Comparison of ENCODE assay signal across 9 cellular contexts in genomic region chr17:83053021-83053778, GRCh38. TPM values are rescaled to one million over a fixed set of nuclear protein-coding genes. Genes with fewer than 3 reads are reported as not detected.
DNase-seq lines count a peak whose midpoint lies in the region; ATAC-seq, FAIRE-seq and TF ChIP-seq lines count a peak whose summit lies in the region.
"Had no signal": no experiment of that assay in that cellular context is flagged by ENCODE, and none has a peak within 500 bp of the region (broad histone marks: within the 10 kb centered on the region; RNA-seq: fewer than 3 reads in every experiment).

No MANE protein-coding gene starts in this region.

- intact Hi-C loops in prostate gland (cut with DNase I) = no loop called here

- H3K36me3 ChIP-seq in SK-N-MC (ENCODE audit: insufficient read depth, low read length) = no peaks in the 10 kb centered on the region
- no peaks in the 10 kb centered on the region for H3K36me3 ChIP-seq in fibroblast of lung (ENCODE audit: control insufficient read depth, insufficient read depth, low read length)
- H3K36me3 ChIP-seq in prostate gland = no peaks in the 10 kb centered on the region

- H3K4me1 ChIP-seq in fibroblast of lung (ENCODE audit: control insufficient read depth, extremely low read depth, insufficient read depth, low read length) (peaks cover 25% of the 10 kb centered on the region), prostate gland (replicated peaks) (peaks cover 8% of the 10 kb centered on the region)

- no peaks in the 10 kb centered on the region for H3K27me3 ChIP-seq in fibroblast of lung (ENCODE audit: control insufficient read depth, insufficient read depth, low read length)
- H3K27me3 ChIP-seq in prostate gland (replicated peaks; ENCODE audit: insufficient read depth) = no peaks in the 10 kb centered on the region

- H3K4me3 ChIP-seq in SK-N-MC (no peak overlapping the region), fibroblast of lung (replicated peaks in 1 of 4; ENCODE audit: control extremely low read depth in 1 of 4, insufficient read depth in 1 of 4, low read depth in 3 of 4, low read length in 4 of 4) (no peak overlapping the region), prostate gland (no peak overlapping the region)

- 69% methylated on average over 16 of the region's 16 CpGs for WGBS in prostate gland

- DNase-seq in SK-N-MC (ENCODE audit: low read depth, low spot score) (no peak), fibroblast of lung (ENCODE audit: low read depth in 2 of 2) (peak; percentile 27 to 48), prostate gland (ENCODE audit: low spot score) (no peak), RCC 7860 (ENCODE audit: low spot score) (no peak), HTR-8/SVneo (ENCODE audit: insufficient read length, low spot score) (no peak)
- DNase-seq in stimulated activated naive CD4-positive, alpha-beta T cell treated with Interleukin-2 at 50 U/mL for 16 hours (lab: John Stamatoyannopoulos, UW) = no peak

- H3K9me3 ChIP-seq in SK-N-MC (ENCODE audit: low read depth, low read length) (no peaks in the 10 kb centered on the region), fibroblast of lung (ENCODE audit: control insufficient read depth, insufficient read depth, low read depth, low read length) (no peaks in the 10 kb centered on the region), prostate gland (no peaks in the 10 kb centered on the region)

- no peak for TF ChIP-seq CTCF in C4-2B (conservative IDR thresholded peaks at IDR 0.05)
- no peak for TF ChIP-seq CTCF in fibroblast of lung (conservative IDR thresholded peaks at IDR 0.05 in 1 of 2, IDR thresholded peaks at IDR 0.05 in 1 of 2; ENCODE audit: low read depth in 1 of 2, low read length in 2 of 2)
- no peak for TF ChIP-seq CTCF in prostate gland (IDR thresholded peaks at IDR 0.05)

- H3K79me2 ChIP-seq in fibroblast of lung (ENCODE audit: control insufficient read depth, insufficient read depth, low read length) = no peaks in the 10 kb centered on the region

- peak overlapping the region; percentile 74 for H3K27ac ChIP-seq in C4-2B
- H3K27ac ChIP-seq in SK-N-MC = peak overlapping the region; percentile 32; the same call in 1 of the 2 replicates
- no peak overlapping the region for H3K27ac ChIP-seq in fibroblast of lung (ENCODE audit: insufficient read depth, low read length)
- peak overlapping the region; percentile 26 to 53 for H3K27ac ChIP-seq in prostate gland

- no peak overlapping the region for H2AFZ ChIP-seq in fibroblast of lung (ENCODE audit: low read length)

- no peaks in the 10 kb centered on the region for H4K20me1 ChIP-seq in fibroblast of lung (ENCODE audit: control insufficient read depth, extremely low read depth, insufficient read depth, low read length)

- no peak overlapping the region for H3K4me2 ChIP-seq in fibroblast of lung (ENCODE audit: extremely low read depth, insufficient read depth, low read length)

- no peak overlapping the region for H3K9ac ChIP-seq in SK-N-MC (ENCODE audit: insufficient read length)
- no peak overlapping the region for H3K9ac ChIP-seq in fibroblast of lung (ENCODE audit: insufficient read depth, low read length)

- ATAC-seq in HG02588 (IDR thresholded peaks at IDR 0.05; ENCODE audit: unreplicated experiment) = no peak

- FAIRE-seq in RCC 7860 (lab: Jason Lieb, UNC) (no peak), HTR-8/SVneo (lab: Jason Lieb, UNC) (no peak)
- FAIRE-seq: G401.6 had no signal

- no peak for TF ChIP-seq POLR2A in prostate gland (IDR thresholded peaks at IDR 0.05)

RNA-seq across cellular contexts. Expression of gene METRNL, which starts 26.2 kb away (rescaled TPM):
- 114 and 120 TPM in 2 replicates for total RNA-seq in fibroblast of lung
- 27.0 TPM in 2 replicates for polyA plus RNA-seq in fibroblast of lung
- polyA plus RNA-seq in fibroblast of lung (2012) = 64.9 and 78.1 TPM in 2 replicates
- 23.0 and 29.3 TPM in 2 replicates for polyA minus RNA-seq in fibroblast of lung (ENCODE audit: low replicate concordance)
- total RNA-seq in prostate gland = 10 to 100 TPM; 22.4 to 59.4 TPM

Comparison
In these comparisons a context has a peak if more than half of its experiments do, and no peak if none do; other contexts are left out.
1. DNase-seq: peak in fibroblast of lung (2 of 2); none in SK-N-MC (single experiment), prostate gland (single experiment), stimulated activated naive CD4-positive, alpha-beta T cell treated with Interleukin-2 at 50 U/mL for 16 hours (single experiment), RCC 7860 (single experiment) and HTR-8/SVneo (single experiment).